Comparison of ENCODE assay signal across 8 cellular contexts in the genomic region with DNA sequence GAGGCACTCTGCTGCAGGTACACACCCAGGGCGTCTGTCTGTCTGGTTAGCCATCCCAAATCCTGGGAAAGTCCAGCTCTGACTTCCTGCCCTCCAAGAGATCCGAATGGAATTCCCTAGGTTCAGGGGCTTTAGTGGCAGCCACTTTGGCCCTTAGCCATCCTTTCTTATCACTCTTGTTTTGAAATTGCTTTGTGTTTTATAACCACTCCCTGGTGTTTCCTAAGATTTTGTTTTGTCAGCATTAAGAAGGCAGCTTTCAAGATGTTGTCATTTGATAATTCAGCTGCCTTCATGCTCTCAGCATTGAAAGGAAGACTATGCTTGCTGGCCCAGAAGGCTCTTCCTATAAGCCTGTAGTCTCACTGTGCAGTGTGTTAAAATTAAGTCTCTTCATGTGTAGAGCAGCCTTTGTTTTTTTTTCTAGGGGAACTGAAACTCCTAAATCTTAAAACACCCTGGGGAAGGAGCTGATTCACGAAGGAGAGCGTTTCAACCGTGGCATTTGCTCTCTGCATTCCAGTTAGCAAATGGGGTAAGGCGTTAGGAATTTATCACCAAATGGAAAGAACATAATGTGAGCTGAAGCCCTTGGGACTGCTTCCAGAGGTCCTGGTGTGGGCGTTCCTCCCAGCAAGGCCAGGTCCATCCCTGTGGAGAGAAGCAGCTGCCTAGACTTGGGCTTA. TPM values are rescaled to one million over a fixed set of nuclear protein-coding genes. Genes with fewer than 3 reads are reported as not detected.
DNase-seq lines count a peak whose midpoint lies in the region; ATAC-seq and TF ChIP-seq lines count a peak whose summit lies in the region.

No MANE protein-coding gene starts in this region.

- H3K4me3 Mint-ChIP-seq in chondrocyte (ENCODE audit: unreplicated experiment), result peak overlapping the region; percentile 48

- peaks cover 8% of the 10 kb centered on the region for H3K36me3 Mint-ChIP-seq in chondrocyte (ENCODE audit: low read depth)

- no peak overlapping the region for H3K4me3 ChIP-seq in HUES6 (ENCODE audit: low read depth, low read length)

- peaks cover 69% of the 10 kb centered on the region for H3K36me3 ChIP-seq in HUES6 (ENCODE audit: control insufficient read depth, insufficient read depth, low read length)

- ATAC-seq in HG02840 (IDR thresholded peaks at IDR 0.05; ENCODE audit: low FRiP score, unreplicated experiment) (no peak), HG02973 (IDR thresholded peaks at IDR 0.05; ENCODE audit: unreplicated experiment) (no peak)

- H3K27me3 ChIP-seq in HUES6 (ENCODE audit: control insufficient read depth, insufficient read depth, low read length), result no peaks in the 10 kb centered on the region

- peak; percentile 69 for DNase-seq in AG09319 (ENCODE audit: extremely low read depth, low read depth)
- DNase-seq in chondrocyte (ENCODE audit: low spot score), result no peak
- peak; percentile 65 for DNase-seq in medulla oblongata (ENCODE audit: extremely low spot score)
- DNase-seq in SW 1271 (lab: John Stamatoyannopoulos, UW), result no peak
- no peak for DNase-seq in NCI-H187 (lab: John Stamatoyannopoulos, UW)

- H3K27ac ChIP-seq in HUES6 (ENCODE audit: low read depth, low read length), result peak overlapping the region; percentile 31; the same call in 1 of the 2 replicates

- peaks cover 2% of the 10 kb centered on the region for H3K9me3 Mint-ChIP-seq in chondrocyte (ENCODE audit: low read depth)

- no peak for TF ChIP-seq CTCF in AG09319 (IDR thresholded peaks at IDR 0.05; ENCODE audit: low read depth, low read length)
- peak; percentile 6 for TF ChIP-seq CTCF in chondrocyte (IDR thresholded peaks at IDR 0.05)

- peak overlapping the region; percentile 84 for H3K27ac Mint-ChIP-seq in chondrocyte (ENCODE audit: unreplicated experiment)

- H3K9ac ChIP-seq in HUES6 (ENCODE audit: low read length), result peak overlapping the region; percentile 1

- no peaks in the 10 kb centered on the region for H3K27me3 Mint-ChIP-seq in chondrocyte (ENCODE audit: low read depth)

- H3K9me3 ChIP-seq in HUES6 (ENCODE audit: control insufficient read depth, insufficient read depth, low read depth, low read length), result no peaks in the 10 kb centered on the region

- H3K4me1 ChIP-seq in HUES6 (ENCODE audit: control insufficient read depth, insufficient read depth, low read length), result peaks cover 15% of the 10 kb centered on the region

- H3K4me1 Mint-ChIP-seq in chondrocyte (ENCODE audit: low read depth), result peaks cover 57% of the 10 kb centered on the region

RNA-seq across cellular contexts. Expression of gene CLEC3B, which starts 14.2 kb away (rescaled TPM):
- total RNA-seq in chondrocyte, result 47.1 to 105 TPM (median 50.3 TPM) in 3 replicates

RNA-seq across cellular contexts. Expression of gene EXOSC7, which starts 35.9 kb away (rescaled TPM):
- total RNA-seq in chondrocyte, result 29.1 to 33.3 TPM (median 31.3 TPM) in 3 replicates

RNA-seq across cellular contexts. Expression of gene ZDHHC3, which starts 35.9 kb away (rescaled TPM):
- 60.3 to 69.8 TPM (median 63.4 TPM) in 3 replicates for total RNA-seq in chondrocyte

Comparison
In these comparisons a context has a peak if more than half of its experiments do, and no peak if none do; other contexts are left out.
1. DNase-seq: peak in AG09319 (single experiment) and medulla oblongata (single experiment); none in chondrocyte (single experiment), SW 1271 (0 of 2) and NCI-H187 (0 of 2).